In genomic region chr5:81982172-81982571, GRCh38 we compare ENCODE assay signal across 6 cellular contexts. TPM values are rescaled to one million over a fixed set of nuclear protein-coding genes. Genes with fewer than 3 reads are reported as not detected.
DNase-seq lines count a peak whose midpoint lies in the region; FAIRE-seq and TF ChIP-seq lines count a peak whose summit lies in the region.
"Not testable (repeated sequence)": the region's sequence is repeated elsewhere in the genome, so short reads cannot be mapped to it uniquely, and the experiment has no call there.

No MANE protein-coding gene starts in this region.

- not testable (repeated sequence) for H3K23ac ChIP-seq in H1 (ENCODE audit: insufficient read length)

- H2AK5ac ChIP-seq in H1 (ENCODE audit: low read depth, low read length), result not testable (repeated sequence)

- not testable (repeated sequence) for TF ChIP-seq EP300 in H1 (IDR thresholded peaks at IDR 0.05; ENCODE audit: borderline replicate concordance in 1 of 2, low read depth in 2 of 2, low read length in 2 of 2)

- H3K4me2 ChIP-seq in H1 (ENCODE audit: insufficient read depth in 1 of 2, low read depth in 2 of 2, low read length in 2 of 2), result not testable (repeated sequence)

- not testable (repeated sequence) for H3K79me2 ChIP-seq in H1 (ENCODE audit: control insufficient read depth in 1 of 2, insufficient read depth in 2 of 2, low read length in 2 of 2)

- H3K36me3 ChIP-seq in HUES6 (ENCODE audit: control insufficient read depth, insufficient read depth, low read length) (peaks cover 17% of the 10 kb centered on the region), H1 (ENCODE audit: control insufficient read depth in 2 of 4, insufficient read depth in 4 of 4, low read length in 3 of 4) (peaks cover 0 to 14% (median 0%) of the 10 kb centered on the region in 4 experiments; a peak in 2 of 8 replicates)
- H3K36me3 ChIP-seq in WERI-Rb-1; iPS-18a (ENCODE audit: control insufficient read depth, low read depth, low read length): not testable (repeated sequence)

- H3K27ac Mint-ChIP-seq in progenitor cell of endocrine pancreas, result peak overlapping the region; percentile 87

- TF ChIP-seq RAD21 in H1 (IDR thresholded peaks at IDR 0.05 in 1 of 2, conservative IDR thresholded peaks at IDR 0.05 in 1 of 2; ENCODE audit: low read depth in 2 of 2, low read length in 2 of 2), result not testable (repeated sequence)

- not testable (repeated sequence) for H3K27me3 Mint-ChIP-seq in progenitor cell of endocrine pancreas

- H2BK12ac ChIP-seq in H1 (ENCODE audit: low read depth, low read length), result not testable (repeated sequence)

- H4K20me1 ChIP-seq in H1 (replicated peaks in 1 of 2; ENCODE audit: control insufficient read depth in 1 of 2, insufficient read depth in 2 of 2, low read length in 2 of 2), result not testable (repeated sequence)

- not testable (repeated sequence) for H3K56ac ChIP-seq in H1 (replicated peaks; ENCODE audit: insufficient read length, low read depth, low read length)

- not testable (repeated sequence) for H3K18ac ChIP-seq in H1 (ENCODE audit: extremely low read depth, low read length)

- H2BK20ac ChIP-seq in H1 (ENCODE audit: low read length), result not testable (repeated sequence)

- H2BK120ac ChIP-seq in H1 (replicated peaks; ENCODE audit: low read depth, low read length), result peak overlapping the region; percentile 72

- not testable (repeated sequence) for H3K9me3 Mint-ChIP-seq in progenitor cell of endocrine pancreas (ENCODE audit: low read depth)

- not testable (repeated sequence) for H3K23me2 ChIP-seq in H1 (ENCODE audit: low read depth, low read length)

- FAIRE-seq in H1 (lab: Jason Lieb, UNC), result not testable (repeated sequence)

- not testable (repeated sequence) for H2BK5ac ChIP-seq in H1 (ENCODE audit: low read depth, low read length)

- H3K4me3 Mint-ChIP-seq in progenitor cell of endocrine pancreas (ENCODE audit: low read depth), result not testable (repeated sequence)

- H3K4me3 ChIP-seq in HUES6 (ENCODE audit: low read depth, low read length); WERI-Rb-1 (ENCODE audit: low read depth, low read length); H1 (ENCODE audit: extremely low read depth in 1 of 4, insufficient read depth in 2 of 4, low read depth in 3 of 4, low read length in 4 of 4); iPS-18a (ENCODE audit: low read length): not testable (repeated sequence)

- peaks cover 11% of the 10 kb centered on the region for H3K4me1 Mint-ChIP-seq in progenitor cell of endocrine pancreas (ENCODE audit: low read depth)

- H3K79me1 ChIP-seq in H1 (ENCODE audit: low read depth, low read length), result not testable (repeated sequence)

- peak; percentile 14 for DNase-seq in ELF-1 (ENCODE audit: low read depth, low spot score)
- DNase-seq in WERI-Rb-1; H1 (ENCODE audit: low read depth in 1 of 2, low spot score in 2 of 2); progenitor cell of endocrine pancreas (ENCODE audit: low spot score, unreplicated experiment): not testable (repeated sequence)

- not testable (repeated sequence) for TF ChIP-seq POLR2A in H1 (IDR thresholded peaks at IDR 0.05; ENCODE audit: control extremely low read depth in 1 of 2, low read depth in 2 of 2, low read length in 2 of 2)

- H3K36me3 Mint-ChIP-seq in progenitor cell of endocrine pancreas (ENCODE audit: insufficient read depth), result peaks cover 29% of the 10 kb centered on the region

- H3K9me3 ChIP-seq in HUES6 (ENCODE audit: control insufficient read depth, insufficient read depth, low read depth, low read length); WERI-Rb-1 (ENCODE audit: severe bottlenecking); iPS-18a (ENCODE audit: control insufficient read depth, low read depth, low read length): not testable (repeated sequence)
- H3K9me3 ChIP-seq in H1 (ENCODE audit: insufficient read depth in 2 of 2, low read depth in 1 of 2, low read length in 1 of 2), result peaks cover 0 to 13% of the 10 kb centered on the region in 2 experiments; a peak in 2 of 4 replicates

- H2BK15ac ChIP-seq in H1 (ENCODE audit: low read length), result not testable (repeated sequence)

- H4K91ac ChIP-seq in H1 (replicated peaks; ENCODE audit: insufficient read length, low read length), result not testable (repeated sequence)

- H4K5ac ChIP-seq in H1 (ENCODE audit: insufficient read length, low read depth, low read length), result not testable (repeated sequence)

- H3K27ac ChIP-seq in HUES6 (ENCODE audit: low read depth, low read length), result peak overlapping the region; percentile 71
- H3K27ac ChIP-seq in WERI-Rb-1, result peak overlapping the region; percentile 30; the same call in 1 of the 2 replicates
- H3K27ac ChIP-seq in H1 (ENCODE audit: low read depth, low read length), result not testable (repeated sequence)
- peak overlapping the region; percentile 9 for H3K27ac ChIP-seq in iPS-18a (ENCODE audit: low read length)

- 93% methylated on average over 10 of the region's 10 CpGs; no CpG with 5 or more reads in 1 of the 2 experiments for WGBS in H1 (ENCODE audit: extremely low coverage in 1 of 2, insufficient coverage in 1 of 2, insufficient read length in 1 of 2, insufficient replicate concordance in 2 of 2, low coverage in 1 of 2, low lambda C conversion rate in 2 of 2, missing lambda C conversion rate in 1 of 2), 2 experiments

- H4K8ac ChIP-seq in H1 (ENCODE audit: extremely low read depth, insufficient read depth, low read length), result 0 out of 2 replicates have a peak overlapping the region, but pooled peaks have one; percentile 25

- not testable (repeated sequence) for TF ChIP-seq CTCF in WERI-Rb-1 (IDR thresholded peaks at IDR 0.05; ENCODE audit: low read depth, low read length); H1 (IDR thresholded peaks at IDR 0.05; ENCODE audit: control extremely low read depth in 1 of 3, insufficient read depth in 1 of 3, low read depth in 1 of 3, low read length in 3 of 3); progenitor cell of endocrine pancreas (IDR thresholded peaks at IDR 0.05; ENCODE audit: unreplicated experiment)

- CTCF ChIA-PET in H1 (lab: Charles Lee; ENCODE audit: partially characterized antibody), result interaction anchor here (0.7 kb wide), 1 partner anchor 8 kb away, joined by 3 read pairs; no protein-coding TSS in a partner anchor

- H3K4me1 ChIP-seq in HUES6 (ENCODE audit: control insufficient read depth, insufficient read depth, low read length) (peaks cover 25% of the 10 kb centered on the region), iPS-18a (ENCODE audit: control insufficient read depth, low read depth, low read length) (peaks cover 27% of the 10 kb centered on the region)
- H3K4me1 ChIP-seq in H1 (replicated peaks in 1 of 4; ENCODE audit: control insufficient read depth in 3 of 4, insufficient read depth in 4 of 4, low read length in 3 of 4), result not testable (repeated sequence)

- POLR2A ChIA-PET in H1 (lab: Charles Lee; ENCODE audit: partially characterized antibody), result interaction anchor here (0.9 kb wide), 1 partner anchor 10 kb away, joined by 3 read pairs; the partner anchor contains the start of gene ATG10

- H2AFZ ChIP-seq in H1 (ENCODE audit: low read length), result not testable (repeated sequence)

- not testable (repeated sequence) for H3K27me3 ChIP-seq in HUES6 (ENCODE audit: control insufficient read depth, insufficient read depth, low read length); WERI-Rb-1 (ENCODE audit: insufficient read depth, low read depth, severe bottlenecking); H1 (replicated peaks in 1 of 4; ENCODE audit: control insufficient read depth in 3 of 4, extremely low read depth in 1 of 4, insufficient read depth in 3 of 4, low read length in 3 of 4); iPS-18a (ENCODE audit: control insufficient read depth, insufficient read depth, low read length)

- not testable (repeated sequence) for H3K14ac ChIP-seq in H1 (ENCODE audit: insufficient read length)

- not testable (repeated sequence) for H3K4ac ChIP-seq in H1 (replicated peaks; ENCODE audit: insufficient read length, low read depth, low read length)

- H3K9ac ChIP-seq in HUES6 (ENCODE audit: low read length); H1 (replicated peaks in 1 of 4; ENCODE audit: extremely low read depth in 1 of 4, low read depth in 3 of 4, low read length in 3 of 4); iPS-18a (ENCODE audit: low read length): not testable (repeated sequence)

RNA-seq across cellular contexts. Expression of gene ATG10, which starts 10.3 kb away (rescaled TPM):
- 8.8 and 9.4 TPM in 2 replicates for total RNA-seq in H1 (2021; fragmentation: NEBNext Ultra II Directional; extraction: Animal tissue kit (Norgen Biotek cat#: 25700))
- 2.2 and 3.7 TPM in 2 replicates for polyA plus RNA-seq in H1 (2011; rRNA removed)
- 5.4 TPM for polyA plus RNA-seq in H1 (2011; cell fraction: cytosol; rRNA removed)
- polyA plus RNA-seq in H1 (2011; cell fraction: nucleus; rRNA removed), result 1.9 TPM
- 10.0 to 13.5 TPM (median 10.8 TPM) in 4 replicates for polyA plus RNA-seq in H1 (2012, experiment 1 of 2)
- 4.7 TPM for polyA plus RNA-seq in H1 (2012, experiment 2 of 2)
- 6.3 TPM for polyA plus RNA-seq in H1 (2013, experiment 1 of 2)
- 6.8 TPM for polyA plus RNA-seq in H1 (2013, experiment 2 of 2)
- polyA minus RNA-seq in H1 (2011; rRNA and poly(A)+ RNA removed), result 3.8 and 5.9 TPM in 2 replicates
- polyA minus RNA-seq in H1 (2011; cell fraction: cytosol; rRNA and poly(A)+ RNA removed), result 19.1 TPM
- 29.8 TPM for polyA minus RNA-seq in H1 (2011; cell fraction: nucleus; rRNA and poly(A)+ RNA removed)
- 10.8 and 11.8 TPM in 2 replicates for total RNA-seq in progenitor cell of endocrine pancreas
